Comparison of ENCODE assay signal across 20 cellular contexts in the genomic region with DNA sequence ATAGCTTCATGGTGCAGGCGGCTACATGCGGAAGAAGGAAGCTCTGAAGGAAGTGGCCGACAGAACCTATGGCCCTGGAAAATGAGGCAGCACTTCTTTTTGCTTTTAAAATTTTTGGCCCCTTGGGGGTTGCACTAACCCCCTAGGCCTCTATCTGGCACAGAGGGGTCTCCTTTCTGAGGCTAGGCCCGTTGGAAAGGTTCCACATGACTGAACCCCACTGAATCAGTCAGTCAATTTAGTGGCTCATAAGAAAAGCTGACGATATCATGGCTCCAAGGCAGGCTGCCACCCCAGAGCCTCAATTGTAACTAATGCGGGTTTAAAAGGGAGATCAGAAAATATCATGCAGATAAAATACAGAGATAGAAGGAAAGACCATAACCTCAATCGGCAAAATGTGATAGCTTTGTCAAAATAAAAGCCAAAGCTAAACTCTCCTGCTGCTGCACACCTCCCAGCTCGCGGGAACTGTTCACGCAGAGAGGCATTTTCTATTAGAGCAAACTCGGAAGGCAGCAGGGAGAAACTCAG.
DNase-seq lines count a peak whose midpoint lies in the region; ATAC-seq and TF ChIP-seq lines count a peak whose summit lies in the region.
"Had no signal": no experiment of that assay in that cellular context is flagged by ENCODE, and none has a peak within 500 bp of the region (broad histone marks: within the 10 kb centered on the region; RNA-seq: fewer than 3 reads in every experiment).

No MANE protein-coding gene starts in this region.

- ATAC-seq in HG02610 (IDR thresholded peaks at IDR 0.05; ENCODE audit: unreplicated experiment): no peak
- ATAC-seq: heart right ventricle had no signal

- H3K36me3 Mint-ChIP-seq in HFFc6 (ENCODE audit: low read depth) (peaks cover 8% of the 10 kb centered on the region; the same call in 1 of the 2 replicates), endodermal cell (ENCODE audit: low read depth) (peaks cover 2% of the 10 kb centered on the region), mesothelial cell of epicardium (peaks cover 5% of the 10 kb centered on the region), type B pancreatic cell (no peaks in the 10 kb centered on the region)

- no peak overlapping the region for H3K4me3 ChIP-seq in endodermal cell (ENCODE audit: low read length)
- H3K4me3 ChIP-seq: heart right ventricle, skin epidermis, thyroid gland had no signal

- H3K27ac Mint-ChIP-seq in HFFc6 (peak overlapping the region; percentile 81), endodermal cell (peak overlapping the region; percentile 93), mesothelial cell of epicardium (peak overlapping the region; percentile 59), type B pancreatic cell (no peak overlapping the region)
- H3K27ac Mint-ChIP-seq: activated naive CD8-positive, alpha-beta T cell; activated T-helper 17 cell treated with anti-CD3 and anti-CD28 coated beads, Interleukin-2, amount 50 U/mL, for 72 hours had no signal

- H3K27me3 Mint-ChIP-seq in HFFc6 (ENCODE audit: insufficient read depth) (peaks cover 2% of the 10 kb centered on the region; the same call in 1 of the 2 replicates), endodermal cell (ENCODE audit: insufficient read depth) (no peaks in the 10 kb centered on the region), mesothelial cell of epicardium (ENCODE audit: low read depth) (no peaks in the 10 kb centered on the region), type B pancreatic cell (no peaks in the 10 kb centered on the region)
- H3K27me3 Mint-ChIP-seq: activated naive CD8-positive, alpha-beta T cell; activated T-helper 17 cell treated with anti-CD3 and anti-CD28 coated beads, Interleukin-2, amount 50 U/mL, for 72 hours; naive B cell had no signal

- DNase-seq in HFFc6 (no peak), endodermal cell (no peak), mesothelial cell of epicardium (ENCODE audit: low spot score in 2 of 2, unreplicated experiment in 2 of 2) (no peak), type B pancreatic cell (ENCODE audit: extremely low spot score, unreplicated experiment) (no peak), NCI-H187 treated with DMSO at 0.1 percent for 48 hours (lab: John Stamatoyannopoulos, UW) (no peak), GM20000 (ENCODE audit: low spot score) (no peak)
- DNase-seq: activated CD4-positive, alpha-beta T cell treated with anti-CD3 and anti-CD28 coated beads for 48 hours; heart right ventricle; MV-4-11; naive B cell; NCI-H1694; NCI-H774; OCI-M1; Right ventricle myocardium superior; stimulated activated naive CD4-positive, alpha-beta T cell had no signal

- peak overlapping the region; percentile 40 for H3K9ac ChIP-seq in endodermal cell (ENCODE audit: extremely low read depth, low read length, poor library complexity, severe bottlenecking)

- H3K27ac ChIP-seq in endodermal cell (ENCODE audit: low read depth, low read length): peak overlapping the region; percentile 91
- H3K27ac ChIP-seq: heart right ventricle, thyroid gland had no signal

- WGBS in endodermal cell (ENCODE audit: insufficient coverage in 1 of 2, insufficient read length in 1 of 2), 2 experiments: 83 to 84% methylated on average over 7 to 11 of the region's 11 CpGs

- H3K9me3 Mint-ChIP-seq in HFFc6 (peaks cover 5% of the 10 kb centered on the region), endodermal cell (peaks cover 5% of the 10 kb centered on the region), mesothelial cell of epicardium (peaks cover 11% of the 10 kb centered on the region), type B pancreatic cell (no peaks in the 10 kb centered on the region)
- H3K9me3 Mint-ChIP-seq: activated T-helper 17 cell treated with anti-CD3 and anti-CD28 coated beads, Interleukin-2, amount 50 U/mL, for 72 hours had no signal

- no peak overlapping the region for H3K4me3 Mint-ChIP-seq in HFFc6
- no peak overlapping the region for H3K4me3 Mint-ChIP-seq in endodermal cell
- no peak overlapping the region for H3K4me3 Mint-ChIP-seq in mesothelial cell of epicardium
- H3K4me3 Mint-ChIP-seq in type B pancreatic cell: peak overlapping the region; percentile 32
- H3K4me3 Mint-ChIP-seq: activated naive CD8-positive, alpha-beta T cell; activated T-helper 17 cell treated with anti-CD3 and anti-CD28 coated beads, Interleukin-2, amount 50 U/mL, for 72 hours; naive B cell had no signal

- H3K4me1 ChIP-seq in endodermal cell (ENCODE audit: control insufficient read depth, insufficient read depth, low read length): peaks cover 22% of the 10 kb centered on the region
- H3K4me1 ChIP-seq: heart right ventricle, thyroid gland had no signal

- peaks cover 30% of the 10 kb centered on the region for H3K9me3 ChIP-seq in endodermal cell (ENCODE audit: control insufficient read depth, low read length)
- H3K9me3 ChIP-seq: thyroid gland had no signal

- H3K4me1 Mint-ChIP-seq in HFFc6 (ENCODE audit: low read depth): peaks cover 24% of the 10 kb centered on the region
- peaks cover 7% of the 10 kb centered on the region for H3K4me1 Mint-ChIP-seq in endodermal cell
- no peaks in the 10 kb centered on the region for H3K4me1 Mint-ChIP-seq in mesothelial cell of epicardium
- H3K4me1 Mint-ChIP-seq in type B pancreatic cell (ENCODE audit: unreplicated experiment): peaks cover 20% of the 10 kb centered on the region
- H3K4me1 Mint-ChIP-seq: activated T-helper 17 cell treated with anti-CD3 and anti-CD28 coated beads, Interleukin-2, amount 50 U/mL, for 72 hours; naive B cell had no signal

- no peaks in the 10 kb centered on the region for H3K27me3 ChIP-seq in endodermal cell (ENCODE audit: control insufficient read depth, insufficient read depth, low read length, poor library complexity, severe bottlenecking)
- H3K27me3 ChIP-seq: thyroid gland had no signal

- H3K36me3 ChIP-seq in endodermal cell (ENCODE audit: control insufficient read depth, insufficient read depth, low read length): peaks cover 7% of the 10 kb centered on the region
- H3K36me3 ChIP-seq: heart right ventricle, thyroid gland had no signal

- TF ChIP-seq CTCF in HFFc6 (IDR thresholded peaks at IDR 0.05) (no peak), endodermal cell (conservative IDR thresholded peaks at IDR 0.05) (no peak), mesothelial cell of epicardium (IDR thresholded peaks at IDR 0.05; ENCODE audit: unreplicated experiment) (no peak), type B pancreatic cell (conservative IDR thresholded peaks at IDR 0.05) (no peak), GM20000 (IDR thresholded peaks at IDR 0.05; ENCODE audit: extremely low read depth, missing control alignments) (no peak)
